Comparison of ENCODE assay signal across 17 cellular contexts in the genomic region with DNA sequence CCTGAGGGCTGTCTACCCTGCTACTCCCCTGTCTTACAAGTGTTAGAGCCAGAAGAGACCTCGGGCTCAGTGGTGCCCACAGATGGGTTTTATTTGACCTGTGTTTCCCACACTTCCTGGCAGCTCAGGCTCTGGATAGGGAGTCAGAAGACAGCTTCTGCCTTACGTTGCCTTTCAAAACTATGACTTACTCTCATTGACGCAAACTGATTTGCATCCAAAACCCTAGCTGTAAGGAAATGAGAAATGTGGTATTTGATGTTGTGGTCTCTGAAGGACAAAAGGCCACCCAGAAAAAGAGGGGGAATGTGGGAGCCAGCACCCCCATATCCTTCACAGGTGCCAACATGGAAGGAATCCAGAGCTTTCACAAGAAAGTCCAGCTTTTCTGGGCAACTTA.
DNase-seq lines count a peak whose midpoint lies in the region; ATAC-seq, FAIRE-seq and TF ChIP-seq lines count a peak whose summit lies in the region.
"Had no signal": no experiment of that assay in that cellular context is flagged by ENCODE, and none has a peak within 500 bp of the region (broad histone marks: within the 10 kb centered on the region; RNA-seq: fewer than 3 reads in every experiment).

No MANE protein-coding gene starts in this region.

- no peak overlapping the region for H3K9ac ChIP-seq in kidney (ENCODE audit: low read length in 2 of 2)
- H3K9ac ChIP-seq: BLaER1 treated with 17β-estradiol and CSF1 and Interleukin-3, amounts not matched to agents 10 nM and 100 nM had no signal

- H3K27me3 Mint-ChIP-seq in WTC11 (ENCODE audit: low read depth) = no peaks in the 10 kb centered on the region

- no peak overlapping the region for H3K4me3 ChIP-seq in kidney (ENCODE audit: low read length in 2 of 2)
- H3K4me3 ChIP-seq: BLaER1 treated with 17β-estradiol and CSF1 and Interleukin-3, amounts not matched to agents 10 nM and 100 nM; K562 had no signal

- POLR2A ChIA-PET in WTC11 (lab: Charles Lee) = no interaction called here

- no peaks in the 10 kb centered on the region for H3K36me3 ChIP-seq in kidney (ENCODE audit: control insufficient read depth in 1 of 2, insufficient read depth in 2 of 2, low read length in 2 of 2)
- H3K36me3 ChIP-seq: BLaER1 treated with 17β-estradiol and CSF1 and Interleukin-3, amounts not matched to agents 10 nM and 100 nM had no signal

- no peak overlapping the region for H3K4me3 Mint-ChIP-seq in WTC11

- ATAC-seq in GM21367 (IDR thresholded peaks at IDR 0.05; ENCODE audit: unreplicated experiment) (peak; percentile 46), HG03280 (IDR thresholded peaks at IDR 0.05; ENCODE audit: unreplicated experiment) (peak; percentile 45), HG03460 (IDR thresholded peaks at IDR 0.05; ENCODE audit: unreplicated experiment) (no peak), WTC11 (no peak)
- ATAC-seq: K562 had no signal

- CTCF ChIA-PET in WTC11 (lab: Charles Lee) = interaction anchor here (0.6 to 3.0 kb wide), 17 partner anchors 9 to 367 kb away, joined by 3 to 18 read pairs (median 6); no protein-coding TSS in a partner anchor

- no peaks in the 10 kb centered on the region for H3K9me3 ChIP-seq in kidney (ENCODE audit: control insufficient read depth in 1 of 2, low read length in 2 of 2)
- H3K9me3 ChIP-seq: BLaER1 treated with 17β-estradiol and CSF1 and Interleukin-3, amounts not matched to agents 10 nM and 100 nM had no signal

- TF ChIP-seq CTCF in GM13977 (IDR thresholded peaks at IDR 0.05; ENCODE audit: extremely low read depth, insufficient read depth, missing control alignments) = no peak
- no peak for TF ChIP-seq CTCF in WTC11 (IDR thresholded peaks at IDR 0.05)
- TF ChIP-seq CTCF in kidney (IDR thresholded peaks at IDR 0.05; ENCODE audit: borderline replicate concordance, extremely low read depth, insufficient read depth) = no peak

- no peaks in the 10 kb centered on the region for H3K36me3 Mint-ChIP-seq in WTC11

- H3K27ac ChIP-seq in kidney (ENCODE audit: low read depth in 2 of 2, low read length in 2 of 2) = no peak overlapping the region
- H3K27ac ChIP-seq: BLaER1 treated with 17β-estradiol and CSF1 and Interleukin-3, amounts not matched to agents 10 nM and 100 nM had no signal

- no peak for FAIRE-seq in kidney (lab: Jason Lieb, UNC)
- FAIRE-seq: K562 had no signal

- intact Hi-C loops in kidney (cut with DNase I) = no loop called here

- H3K4me1 ChIP-seq in kidney (ENCODE audit: control insufficient read depth in 1 of 2, insufficient read depth in 1 of 2, low read depth in 1 of 2, low read length in 2 of 2) = no peaks in the 10 kb centered on the region

- peaks cover 17% of the 10 kb centered on the region for H3K4me1 Mint-ChIP-seq in WTC11

- in situ Hi-C loops in GM13977 (cut with MboI; ENCODE audit: low pct_unique_long_range_greater_than_20kb, low sequenced_read_pairs, unreplicated experiment) = no loop called here

- H3K27ac Mint-ChIP-seq in WTC11 = no peak overlapping the region

- H3K9me3 Mint-ChIP-seq in WTC11 = 0 out of 2 replicates have a peak, but pooled peaks cover 5% of the 10 kb centered on the region

- peak; percentile 13 for DNase-seq in GM13977 (ENCODE audit: low spot score)
- DNase-seq in SK-N-DZ (ENCODE audit: low spot score) = no peak
- DNase-seq in WTC11 (ENCODE audit: low spot score) = no peak
- no peak for DNase-seq in kidney
- DNase-seq: DMS79, NCI-H1105, NCI-H510A, NCI-H774, RPMI8226, SHP77 treated with DMSO at 0.1 percent for 48 hours, T-helper 1 cell, T1000 had no signal

TF ChIP-seq in WTC11, 78 proteins besides CTCF, POLR2A, EP300 and RAD21:
- TF ChIP-seq ESRRA (CRISPR knock-in tag; IDR thresholded peaks at IDR 0.05; ENCODE audit: borderline replicate concordance) (no peak), TP53 (CRISPR knock-in tag; IDR thresholded peaks at IDR 0.05) (no peak), ZNF219 (CRISPR knock-in tag; IDR thresholded peaks at IDR 0.05; ENCODE audit: borderline replicate concordance) (no peak), GRHL2 (CRISPR knock-in tag; IDR thresholded peaks at IDR 0.05; ENCODE audit: insufficient replicate concordance, severe bottlenecking) (no peak), ATF1 (CRISPR knock-in tag; IDR thresholded peaks at IDR 0.05) (no peak), STAT6 (CRISPR knock-in tag; conservative IDR thresholded peaks at IDR 0.05; ENCODE audit: low read depth) (no peak), GTF2I (CRISPR knock-in tag; conservative IDR thresholded peaks at IDR 0.05) (no peak), SMAD4 (CRISPR knock-in tag; IDR thresholded peaks at IDR 0.05) (no peak), CREB1 (CRISPR knock-in tag; IDR thresholded peaks at IDR 0.05) (no peak), PRDM15 (CRISPR knock-in tag; IDR thresholded peaks at IDR 0.05) (no peak), ZBTB21 (CRISPR knock-in tag; IDR thresholded peaks at IDR 0.05; ENCODE audit: borderline replicate concordance) (no peak), SMAD3 (CRISPR knock-in tag; IDR thresholded peaks at IDR 0.05; ENCODE audit: borderline replicate concordance) (no peak), MXD4 (CRISPR knock-in tag; IDR thresholded peaks at IDR 0.05; ENCODE audit: borderline replicate concordance) (no peak), ZNF121 (CRISPR knock-in tag; IDR thresholded peaks at IDR 0.05) (no peak)
- TF ChIP-seq, protein P1, sequence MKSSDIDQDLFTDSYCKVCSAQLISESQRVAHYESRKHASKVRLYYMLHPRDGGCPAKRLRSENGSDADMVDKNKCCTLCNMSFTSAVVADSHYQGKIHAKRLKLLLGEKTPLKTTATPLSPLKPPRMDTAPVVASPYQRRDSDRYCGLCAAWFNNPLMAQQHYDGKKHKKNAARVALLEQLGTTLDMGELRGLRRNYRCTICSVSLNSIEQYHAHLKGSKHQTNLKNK (CRISPR knock-in tag; IDR thresholded peaks at IDR 0.05) = no peak
- TF ChIP-seq, protein P2, sequence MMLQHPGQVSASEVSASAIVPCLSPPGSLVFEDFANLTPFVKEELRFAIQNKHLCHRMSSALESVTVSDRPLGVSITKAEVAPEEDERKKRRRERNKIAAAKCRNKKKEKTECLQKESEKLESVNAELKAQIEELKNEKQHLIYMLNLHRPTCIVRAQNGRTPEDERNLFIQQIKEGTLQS (CRISPR knock-in tag; conservative IDR thresholded peaks at IDR 0.05) = no peak

Comparison
In these comparisons a context has a peak if more than half of its experiments do, and no peak if none do; other contexts are left out.
1. ATAC-seq: peak in GM21367 (single experiment) and HG03280 (single experiment); none in HG03460 (single experiment) and WTC11 (single experiment).